Comparison of ENCODE assay signal across 8 cellular contexts in the genomic region with DNA sequence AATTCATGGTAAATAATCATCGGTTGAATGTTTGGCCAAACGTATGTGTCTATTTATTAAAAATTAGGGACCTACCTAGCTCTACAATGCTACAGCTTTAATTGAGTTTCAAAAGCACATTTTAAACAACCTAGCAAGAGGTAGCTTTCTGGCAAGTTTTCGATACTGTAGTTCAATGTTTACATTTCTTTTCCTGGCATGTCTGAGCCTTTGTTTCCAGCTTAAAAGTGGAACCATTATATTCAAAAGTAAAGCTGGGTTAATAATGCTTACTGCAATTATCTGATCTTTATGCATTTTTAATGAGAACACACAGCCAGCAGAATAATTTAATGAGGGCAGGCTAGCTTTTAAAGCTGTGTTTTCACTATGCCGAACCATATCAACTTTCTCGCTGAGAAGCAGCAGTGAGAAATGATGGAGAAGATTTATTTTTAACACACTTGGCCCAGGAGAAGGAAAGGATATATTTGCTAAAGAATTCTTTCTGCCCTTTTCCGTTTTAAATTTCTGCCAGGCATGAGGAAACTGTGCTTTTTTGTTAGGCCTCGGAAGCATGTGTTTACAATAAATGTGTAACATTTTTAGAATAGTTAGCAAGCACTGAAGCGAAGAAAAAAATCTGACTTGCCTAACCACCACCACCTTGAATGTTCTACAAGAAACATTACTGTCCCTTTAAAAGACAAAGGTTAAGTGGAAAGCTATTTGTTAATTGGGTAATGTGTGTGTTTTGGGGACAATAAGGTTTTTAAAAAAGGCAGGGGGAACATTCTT. TPM values are rescaled to one million over a fixed set of nuclear protein-coding genes. Genes with fewer than 3 reads are reported as not detected.
DNase-seq lines count a peak whose midpoint lies in the region; ATAC-seq and TF ChIP-seq lines count a peak whose summit lies in the region.

No MANE protein-coding gene starts in this region.

- no peaks in the 10 kb centered on the region for H3K9me3 ChIP-seq in Peyer's patch
- H3K9me3 ChIP-seq in esophagus squamous epithelium: no peaks in the 10 kb centered on the region
- no peaks in the 10 kb centered on the region for H3K9me3 ChIP-seq in prostate gland

- intact Hi-C loops in esophagus squamous epithelium (cut with DNase I): loop anchor here (5.0 kb wide), 1 partner anchor 119 kb away; no protein-coding TSS in a partner anchor
- intact Hi-C loops in prostate gland (cut with DNase I): loop anchor here (2.0 to 10.0 kb wide), 5 partner anchors 62 to 994 kb away; partner anchors contain the start of gene RAP2A

- H3K4me1 ChIP-seq in Peyer's patch (peaks cover 0 to 43% (median 5%) of the 10 kb centered on the region in 4 donors), esophagus squamous epithelium (peaks cover 31 to 69% (median 39%) of the 10 kb centered on the region in 3 donors), prostate gland (replicated peaks) (peaks cover 4% of the 10 kb centered on the region)

- DNase-seq in SIG-M5 treated with dmso at 0.1 percent for 504 hours (lab: John Stamatoyannopoulos, UW; ENCODE audit: unreplicated experiment) (peak; percentile 33), SIG-M5 (lab: John Stamatoyannopoulos, UW) (no peak), Peyer's patch (no peak), esophagus squamous epithelium (lab: John Stamatoyannopoulos, UW) (no peak), prostate gland (ENCODE audit: low spot score) (no peak), ureter (ENCODE audit: low spot score) (no peak), NCI-H226 (no peak)

- no peaks in the 10 kb centered on the region for H3K27me3 ChIP-seq in Peyer's patch
- no peaks in the 10 kb centered on the region for H3K27me3 ChIP-seq in esophagus squamous epithelium
- no peaks in the 10 kb centered on the region for H3K27me3 ChIP-seq in prostate gland (replicated peaks; ENCODE audit: insufficient read depth)

- H3K4me3 ChIP-seq in Peyer's patch (peak overlapping the region; percentile 47 to 67 (median 57)), esophagus squamous epithelium (peak overlapping the region; percentile 48 to 81 (median 57)), prostate gland (peak overlapping the region; percentile 35 to 45)

- TF ChIP-seq CTCF in Peyer's patch (IDR thresholded peaks at IDR 0.05): no peak
- TF ChIP-seq CTCF in esophagus squamous epithelium (IDR thresholded peaks at IDR 0.05): no peak
- TF ChIP-seq CTCF in prostate gland (IDR thresholded peaks at IDR 0.05): no peak

- no peak for ATAC-seq in GM19467 (IDR thresholded peaks at IDR 0.05; ENCODE audit: unreplicated experiment)

- H3K27ac ChIP-seq in Peyer's patch: peak overlapping the region; percentile 69 to 89 (median 84)
- peak overlapping the region; percentile 86 to 94 (median 92) for H3K27ac ChIP-seq in esophagus squamous epithelium
- peak overlapping the region; percentile 85 for H3K27ac ChIP-seq in prostate gland

- no peak for TF ChIP-seq POLR2A in Peyer's patch (IDR thresholded peaks at IDR 0.05)
- TF ChIP-seq POLR2A in esophagus squamous epithelium (IDR thresholded peaks at IDR 0.05): no peak
- no peak for TF ChIP-seq POLR2A in prostate gland (IDR thresholded peaks at IDR 0.05)

- no peaks in the 10 kb centered on the region for H3K36me3 ChIP-seq in Peyer's patch
- no peaks in the 10 kb centered on the region for H3K36me3 ChIP-seq in esophagus squamous epithelium
- no peaks in the 10 kb centered on the region for H3K36me3 ChIP-seq in prostate gland

- WGBS in esophagus squamous epithelium, 2 donors: 1% methylated on average over 8 of the region's 8 CpGs
- under 1% methylated on average over 8 of the region's 8 CpGs for WGBS in prostate gland

RNA-seq across cellular contexts. Expression of gene MBNL2, which starts 1.0 kb away (rescaled TPM):
- total RNA-seq in Peyer's patch (10 to 100 TPM; 27.0 to 44.6 (median 36.3) TPM), esophagus squamous epithelium (10 to 100 TPM; 18.3 to 58.7 (median 29.7) TPM), prostate gland (10 to 100 TPM; 59.1 to 85.7 TPM), ureter (89.0 TPM)
